27 cellular contexts compared by ENCODE assay signal in the genomic region with DNA sequence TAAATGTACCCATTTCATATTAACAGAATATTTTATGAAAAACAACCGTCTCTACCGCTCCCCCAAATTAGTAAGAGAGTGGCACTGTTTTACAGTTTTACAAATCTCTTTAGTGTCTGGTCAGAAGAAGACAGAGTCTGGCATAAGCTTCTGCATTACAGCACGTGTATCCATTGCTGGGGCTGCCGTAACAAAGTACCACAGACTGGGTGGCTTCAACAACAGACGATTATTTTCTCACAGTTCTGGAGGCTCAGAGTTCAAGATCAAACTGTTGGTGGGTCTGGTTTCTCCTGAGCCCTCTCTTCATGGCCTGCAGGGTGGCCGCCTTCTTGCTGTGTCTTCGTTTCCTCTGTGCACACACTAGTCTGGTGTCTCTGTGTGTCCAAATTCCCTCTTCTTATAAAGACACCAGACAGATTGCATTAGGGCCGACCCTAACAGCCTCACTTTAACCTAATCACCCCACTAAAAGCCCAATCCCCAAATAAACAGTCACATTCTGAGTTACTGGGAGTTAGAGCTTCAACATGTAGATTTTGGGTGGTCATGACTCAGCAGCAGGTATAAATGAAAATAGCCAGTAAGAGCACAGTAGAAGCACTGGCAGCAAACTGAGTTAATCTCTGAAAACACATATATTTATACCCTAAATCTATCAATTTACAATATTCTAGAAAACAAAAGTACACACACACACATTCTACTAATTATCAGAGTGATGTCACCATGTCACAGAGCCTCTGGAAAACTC. TPM values are rescaled to one million over a fixed set of nuclear protein-coding genes. Genes with fewer than 3 reads are reported as not detected.
DNase-seq lines count a peak whose midpoint lies in the region; ATAC-seq and TF ChIP-seq lines count a peak whose summit lies in the region.
"Had no signal": no experiment of that assay in that cellular context is flagged by ENCODE, and none has a peak within 500 bp of the region (broad histone marks: within the 10 kb centered on the region; RNA-seq: fewer than 3 reads in every experiment).

No MANE protein-coding gene starts in this region.

- H3K27ac Mint-ChIP-seq in activated CD4-positive, alpha-beta memory T cell treated with anti-CD3 and anti-CD28 coated beads for 36 hours, result peak overlapping the region; percentile 15
- H3K27ac Mint-ChIP-seq in activated CD4-positive, alpha-beta memory T cell treated with anti-CD3 and anti-CD28 coated beads, Interleukin-2, amount 10 ng/mL, durations not matched to agents 7 days and 5 days, result no peak overlapping the region
- H3K27ac Mint-ChIP-seq in stimulated activated naive CD8-positive, alpha-beta T cell treated with anti-CD3 and anti-CD28 coated beads, Interleukin-15, Interleukin-2, amounts not matched to agents 100 ng/mL and 50 ng/mL, for 24 hours, result peak overlapping the region; percentile 49
- H3K27ac Mint-ChIP-seq in glutamatergic neuron (ENCODE audit: unreplicated experiment), result peak overlapping the region; percentile 55
- H3K27ac Mint-ChIP-seq: HFFc6 had no signal

- CTCF ChIA-PET in activated CD4-positive, alpha-beta memory T cell treated with anti-CD3 and anti-CD28 coated beads for 36 hours (lab: Charles Lee), result no interaction called here
- CTCF ChIA-PET in activated CD4-positive, alpha-beta memory T cell treated with anti-CD3 and anti-CD28 coated beads, Interleukin-2, amount 10 ng/mL, durations not matched to agents 7 days and 5 days (lab: Charles Lee), result no interaction called here

- no peaks in the 10 kb centered on the region for H3K9me3 Mint-ChIP-seq in activated CD4-positive, alpha-beta memory T cell treated with anti-CD3 and anti-CD28 coated beads for 36 hours
- no peaks in the 10 kb centered on the region for H3K9me3 Mint-ChIP-seq in activated CD4-positive, alpha-beta memory T cell treated with anti-CD3 and anti-CD28 coated beads, Interleukin-2, amount 10 ng/mL, durations not matched to agents 7 days and 5 days
- no peaks in the 10 kb centered on the region for H3K9me3 Mint-ChIP-seq in stimulated activated naive CD8-positive, alpha-beta T cell treated with anti-CD3 and anti-CD28 coated beads, Interleukin-15, Interleukin-2, amounts not matched to agents 100 ng/mL and 50 ng/mL, for 24 hours
- peaks cover 16% of the 10 kb centered on the region for H3K9me3 Mint-ChIP-seq in glutamatergic neuron (ENCODE audit: unreplicated experiment)
- H3K9me3 Mint-ChIP-seq: HFFc6 had no signal

- H3K27me3 ChIP-seq in thymus (ENCODE audit: control insufficient read depth, insufficient read depth), result no peaks in the 10 kb centered on the region
- H3K27me3 ChIP-seq in osteoblast (ENCODE audit: insufficient read depth, low read length), result peaks cover 33% of the 10 kb centered on the region

- POLR2A ChIA-PET in activated CD4-positive, alpha-beta memory T cell treated with anti-CD3 and anti-CD28 coated beads for 36 hours (lab: Charles Lee), result interaction anchor here (0.6 to 1.2 kb wide), 3 partner anchors 17 to 306 kb away, joined by 4 to 5 read pairs (median 4); no protein-coding TSS in a partner anchor
- POLR2A ChIA-PET in activated CD4-positive, alpha-beta memory T cell treated with anti-CD3 and anti-CD28 coated beads, Interleukin-2, amount 10 ng/mL, durations not matched to agents 7 days and 5 days (lab: Charles Lee), result interaction anchor here (0.7 to 1.0 kb wide), 2 partner anchors 9 to 24 kb away, joined by 3 read pairs; no protein-coding TSS in a partner anchor

- H4K20me1 ChIP-seq in osteoblast (ENCODE audit: insufficient read depth, low read length), result no peaks in the 10 kb centered on the region

- no peak for ATAC-seq in stimulated activated naive CD8-positive, alpha-beta T cell treated with anti-CD3 and anti-CD28 coated beads, Interleukin-15, Interleukin-2, amounts not matched to agents 100 U/mL and 50 U/mL, for 24 hours
- ATAC-seq in GM21529 (IDR thresholded peaks at IDR 0.05; ENCODE audit: unreplicated experiment), result no peak
- ATAC-seq: GM12878, PC-3, Right ventricle myocardium inferior had no signal

- no peaks in the 10 kb centered on the region for H3K79me2 ChIP-seq in osteoblast (ENCODE audit: insufficient read depth, low read length)

- H3K4me1 ChIP-seq in thymus (ENCODE audit: control insufficient read depth, insufficient read depth, low read length), result peaks cover 12% of the 10 kb centered on the region
- H3K4me1 ChIP-seq in osteoblast (ENCODE audit: insufficient read depth, low read length), result peaks cover 14% of the 10 kb centered on the region

- H3K36me3 ChIP-seq in thymus (ENCODE audit: control insufficient read depth, insufficient read depth), result peaks cover 7% of the 10 kb centered on the region
- no peaks in the 10 kb centered on the region for H3K36me3 ChIP-seq in osteoblast (ENCODE audit: insufficient read depth, low read length)
- H3K36me3 ChIP-seq: SJSA1 had no signal

- H3K27ac ChIP-seq in thymus (ENCODE audit: low read depth) (peak overlapping the region; percentile 31), osteoblast (ENCODE audit: low read depth, low read length) (no peak overlapping the region)
- H3K27ac ChIP-seq: BLaER1, KMS-11, SJSA1 had no signal

- no peak overlapping the region for H2AFZ ChIP-seq in osteoblast (ENCODE audit: low read length)

- DNase-seq in activated CD4-positive, alpha-beta memory T cell treated with anti-CD3 and anti-CD28 coated beads for 36 hours, result no peak
- no peak for DNase-seq in activated CD4-positive, alpha-beta memory T cell treated with anti-CD3 and anti-CD28 coated beads, Interleukin-2, amount 10 ng/mL, durations not matched to agents 7 days and 5 days
- no peak for DNase-seq in stimulated activated naive CD8-positive, alpha-beta T cell treated with anti-CD3 and anti-CD28 coated beads, Interleukin-15, Interleukin-2, amounts not matched to agents 100 U/mL and 50 U/mL, for 24 hours
- DNase-seq in glutamatergic neuron, result no peak
- no peak for DNase-seq in osteoblast (ENCODE audit: insufficient read length, low spot score, missing footprints)
- DNase-seq: Caco-2; CD4-positive, CD25-positive, alpha-beta regulatory T cell; EL; GDM1; H7; HFFc6; IMR-90; MM.1S; NCI-H2029; NCI-H446 treated with DMSO at 0.1 percent for 48 hours; NCI-H526; NCI-H82; NK-92 treated with Interleukin-12 subunit alpha and Interleukin-12 subunit beta, amount 100 ng/mL, for 24 hours; PC-3 had no signal

- no peak overlapping the region for H3K4me3 Mint-ChIP-seq in activated CD4-positive, alpha-beta memory T cell treated with anti-CD3 and anti-CD28 coated beads for 36 hours
- no peak overlapping the region for H3K4me3 Mint-ChIP-seq in activated CD4-positive, alpha-beta memory T cell treated with anti-CD3 and anti-CD28 coated beads, Interleukin-2, amount 10 ng/mL, durations not matched to agents 7 days and 5 days
- no peak overlapping the region for H3K4me3 Mint-ChIP-seq in stimulated activated naive CD8-positive, alpha-beta T cell treated with anti-CD3 and anti-CD28 coated beads, Interleukin-15, Interleukin-2, amounts not matched to agents 100 ng/mL and 50 ng/mL, for 24 hours
- no peak overlapping the region for H3K4me3 Mint-ChIP-seq in glutamatergic neuron (ENCODE audit: unreplicated experiment)
- H3K4me3 Mint-ChIP-seq: HFFc6 had no signal

- TF ChIP-seq CTCF in glutamatergic neuron (IDR thresholded peaks at IDR 0.05; ENCODE audit: partially characterized antibody, unreplicated experiment), result no peak
- no peak for TF ChIP-seq CTCF in osteoblast (IDR thresholded peaks at IDR 0.05; ENCODE audit: extremely low read depth, low read depth, low read length)

- intact Hi-C loops in activated CD4-positive, alpha-beta memory T cell treated with anti-CD3 and anti-CD28 coated beads for 36 hours (cut with micrococcal nuclease), result no loop called here

- H3K4me1 Mint-ChIP-seq in activated CD4-positive, alpha-beta memory T cell treated with anti-CD3 and anti-CD28 coated beads for 36 hours (ENCODE audit: low read depth), result peaks cover 51% of the 10 kb centered on the region
- peaks cover 50% of the 10 kb centered on the region for H3K4me1 Mint-ChIP-seq in activated CD4-positive, alpha-beta memory T cell treated with anti-CD3 and anti-CD28 coated beads, Interleukin-2, amount 10 ng/mL, durations not matched to agents 7 days and 5 days
- peaks cover 69% of the 10 kb centered on the region for H3K4me1 Mint-ChIP-seq in stimulated activated naive CD8-positive, alpha-beta T cell treated with anti-CD3 and anti-CD28 coated beads, Interleukin-15, Interleukin-2, amounts not matched to agents 100 ng/mL and 50 ng/mL, for 24 hours (ENCODE audit: low read depth)
- peaks cover 21% of the 10 kb centered on the region for H3K4me1 Mint-ChIP-seq in glutamatergic neuron (ENCODE audit: low read depth, unreplicated experiment)

- 98% methylated on average over 8 of the region's 8 CpGs for WGBS in thymus

- H3K4me2 ChIP-seq in osteoblast (ENCODE audit: insufficient read depth, low read length), result no peak overlapping the region
- H3K4me2 ChIP-seq: BLaER1, KMS-11 had no signal

- no peaks in the 10 kb centered on the region for H3K9me3 ChIP-seq in thymus (ENCODE audit: control insufficient read depth)
- no peaks in the 10 kb centered on the region for H3K9me3 ChIP-seq in osteoblast (ENCODE audit: low read depth, low read length)
- H3K9me3 ChIP-seq: BLaER1, Caco-2, SJSA1 had no signal

- no peak overlapping the region for H3K4me3 ChIP-seq in thymus (ENCODE audit: low read length)
- no peak overlapping the region for H3K4me3 ChIP-seq in osteoblast (ENCODE audit: insufficient read depth, low read length)
- H3K4me3 ChIP-seq: BLaER1, GM12878, SJSA1 had no signal

- H3K36me3 Mint-ChIP-seq in activated CD4-positive, alpha-beta memory T cell treated with anti-CD3 and anti-CD28 coated beads for 36 hours, result peaks cover 26% of the 10 kb centered on the region
- H3K36me3 Mint-ChIP-seq in activated CD4-positive, alpha-beta memory T cell treated with anti-CD3 and anti-CD28 coated beads, Interleukin-2, amount 10 ng/mL, durations not matched to agents 7 days and 5 days (ENCODE audit: low read depth), result peaks cover 32% of the 10 kb centered on the region
- peaks cover 44% of the 10 kb centered on the region for H3K36me3 Mint-ChIP-seq in stimulated activated naive CD8-positive, alpha-beta T cell treated with anti-CD3 and anti-CD28 coated beads, Interleukin-15, Interleukin-2, amounts not matched to agents 100 ng/mL and 50 ng/mL, for 24 hours (ENCODE audit: low read depth)
- H3K36me3 Mint-ChIP-seq in glutamatergic neuron (ENCODE audit: unreplicated experiment), result no peaks in the 10 kb centered on the region

- H3K27me3 Mint-ChIP-seq in activated CD4-positive, alpha-beta memory T cell treated with anti-CD3 and anti-CD28 coated beads for 36 hours, result no peaks in the 10 kb centered on the region
- no peaks in the 10 kb centered on the region for H3K27me3 Mint-ChIP-seq in activated CD4-positive, alpha-beta memory T cell treated with anti-CD3 and anti-CD28 coated beads, Interleukin-2, amount 10 ng/mL, durations not matched to agents 7 days and 5 days
- no peaks in the 10 kb centered on the region for H3K27me3 Mint-ChIP-seq in stimulated activated naive CD8-positive, alpha-beta T cell treated with anti-CD3 and anti-CD28 coated beads, Interleukin-15, Interleukin-2, amounts not matched to agents 100 ng/mL and 50 ng/mL, for 24 hours
- peaks cover 15% of the 10 kb centered on the region for H3K27me3 Mint-ChIP-seq in glutamatergic neuron (ENCODE audit: unreplicated experiment)

RNA-seq across cellular contexts. Expression of gene SPOCK2, which starts 4.0 kb away (rescaled TPM):
- 100 to 1,000 TPM; 216 to 218 TPM for total RNA-seq in activated CD4-positive, alpha-beta memory T cell treated with anti-CD3 and anti-CD28 coated beads for 36 hours
- 100 to 1,000 TPM; 418 to 420 TPM for total RNA-seq in activated CD4-positive, alpha-beta memory T cell treated with anti-CD3 and anti-CD28 coated beads, Interleukin-2, amount 10 ng/mL, durations not matched to agents 7 days and 5 days
- 362 TPM for total RNA-seq in glutamatergic neuron (ENCODE audit: unreplicated experiment)
- polyA plus RNA-seq in thymus, result 163 TPM
- 0.36 and 0.59 TPM in 2 replicates for total RNA-seq in osteoblast
- total RNA-seq: HFFc6, IMR-90, SJSA1 had no signal

Comparison
In these comparisons a context has a peak if more than half of its experiments do, and no peak if none do; other contexts are left out.
1. RNA of gene SPOCK2, which starts 4.0 kb away (total RNA-seq): 418 to 420 TPM in activated CD4-positive, alpha-beta memory T cell treated with anti-CD3 and anti-CD28 coated beads, Interleukin-2, amount 10 ng/mL, durations not matched to agents 7 days and 5 days, 362 TPM in glutamatergic neuron (single experiment) and 216 to 218 TPM in activated CD4-positive, alpha-beta memory T cell treated with anti-CD3 and anti-CD28 coated beads for 36 hours; 0.36 to 0.59 TPM in osteoblast; every median in the first group is over 100 times any median in the second.